In the genomic region with DNA sequence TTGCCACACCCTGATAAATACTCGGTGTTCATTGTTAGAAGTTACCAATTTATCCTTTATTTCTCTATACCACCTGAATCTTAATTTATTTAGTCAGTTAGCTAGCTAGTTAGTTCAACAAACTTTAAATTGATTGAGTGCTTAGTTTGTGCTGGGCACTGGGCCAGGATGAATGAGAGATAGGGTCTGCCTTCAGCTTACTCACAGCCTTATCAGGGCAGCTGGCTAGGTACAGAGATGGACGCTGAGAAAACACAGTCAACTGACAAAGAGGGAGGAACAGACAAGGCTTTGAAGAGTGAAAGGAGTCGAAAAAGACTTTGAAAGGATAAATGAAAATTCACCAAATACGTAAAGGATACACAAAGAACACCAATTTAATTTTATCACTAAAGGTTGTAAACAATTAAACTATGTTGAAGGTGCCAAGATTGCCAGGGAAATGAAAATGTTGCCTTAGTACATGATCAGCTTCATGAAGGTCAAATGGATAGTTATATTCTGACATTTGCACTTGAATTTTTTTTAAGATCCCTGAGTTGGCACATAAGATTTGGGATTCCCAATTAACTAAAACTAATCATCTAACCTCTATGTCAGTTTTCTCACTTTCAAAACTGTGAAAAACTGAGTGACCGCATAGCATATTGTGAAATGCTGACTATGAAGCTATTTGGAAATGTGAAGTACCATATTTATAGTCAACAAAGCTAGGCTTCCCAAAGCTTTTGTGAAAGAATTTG, we compare ENCODE assay signal across 1 cellular context.
A peak's percentile ranks its signal among the peaks of the same experiment; 100 is the strongest.
TF ChIP-seq lines count a peak whose summit lies in the region.

No MANE protein-coding gene starts in this region.

TF ChIP-seq in SK-N-SH, 30 proteins besides CTCF, POLR2A, EP300 and RAD21 (continued from another document):
- TF ChIP-seq FOXJ3 (CRISPR knock-in tag; IDR thresholded peaks at IDR 0.05) (no peak), GATA2 (CRISPR knock-in tag; IDR thresholded peaks at IDR 0.05) (no peak), FOXM1 (IDR thresholded peaks at IDR 0.05; ENCODE audit: low read depth) (no peak), CHD2 (IDR thresholded peaks at IDR 0.05; ENCODE audit: low read length, partially characterized antibody) (no peak), SMC3 (IDR thresholded peaks at IDR 0.05; ENCODE audit: low read depth, low read length) (no peak), SIN3A (IDR thresholded peaks at IDR 0.05; ENCODE audit: borderline replicate concordance, low read depth, low read length) (peak; percentile 33; the same call in 1 of the 2 replicates), GABPA (IDR thresholded peaks at IDR 0.05; ENCODE audit: low read depth) (no peak)
- TF ChIP-seq, protein P1, sequence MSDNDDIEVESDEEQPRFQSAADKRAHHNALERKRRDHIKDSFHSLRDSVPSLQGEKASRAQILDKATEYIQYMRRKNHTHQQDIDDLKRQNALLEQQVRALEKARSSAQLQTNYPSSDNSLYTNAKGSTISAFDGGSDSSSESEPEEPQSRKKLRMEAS (IDR thresholded peaks at IDR 0.05; ENCODE audit: low read depth), result no peak
- TF ChIP-seq, protein P2, sequence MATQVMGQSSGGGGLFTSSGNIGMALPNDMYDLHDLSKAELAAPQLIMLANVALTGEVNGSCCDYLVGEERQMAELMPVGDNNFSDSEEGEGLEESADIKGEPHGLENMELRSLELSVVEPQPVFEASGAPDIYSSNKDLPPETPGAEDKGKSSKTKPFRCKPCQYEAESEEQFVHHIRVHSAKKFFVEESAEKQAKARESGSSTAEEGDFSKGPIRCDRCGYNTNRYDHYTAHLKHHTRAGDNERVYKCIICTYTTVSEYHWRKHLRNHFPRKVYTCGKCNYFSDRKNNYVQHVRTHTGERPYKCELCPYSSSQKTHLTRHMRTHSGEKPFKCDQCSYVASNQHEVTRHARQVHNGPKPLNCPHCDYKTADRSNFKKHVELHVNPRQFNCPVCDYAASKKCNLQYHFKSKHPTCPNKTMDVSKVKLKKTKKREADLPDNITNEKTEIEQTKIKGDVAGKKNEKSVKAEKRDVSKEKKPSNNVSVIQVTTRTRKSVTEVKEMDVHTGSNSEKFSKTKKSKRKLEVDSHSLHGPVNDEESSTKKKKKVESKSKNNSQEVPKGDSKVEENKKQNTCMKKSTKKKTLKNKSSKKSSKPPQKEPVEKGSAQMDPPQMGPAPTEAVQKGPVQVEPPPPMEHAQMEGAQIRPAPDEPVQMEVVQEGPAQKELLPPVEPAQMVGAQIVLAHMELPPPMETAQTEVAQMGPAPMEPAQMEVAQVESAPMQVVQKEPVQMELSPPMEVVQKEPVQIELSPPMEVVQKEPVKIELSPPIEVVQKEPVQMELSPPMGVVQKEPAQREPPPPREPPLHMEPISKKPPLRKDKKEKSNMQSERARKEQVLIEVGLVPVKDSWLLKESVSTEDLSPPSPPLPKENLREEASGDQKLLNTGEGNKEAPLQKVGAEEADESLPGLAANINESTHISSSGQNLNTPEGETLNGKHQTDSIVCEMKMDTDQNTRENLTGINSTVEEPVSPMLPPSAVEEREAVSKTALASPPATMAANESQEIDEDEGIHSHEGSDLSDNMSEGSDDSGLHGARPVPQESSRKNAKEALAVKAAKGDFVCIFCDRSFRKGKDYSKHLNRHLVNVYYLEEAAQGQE (IDR thresholded peaks at IDR 0.05; ENCODE audit: low read depth, low read length), result no peak
- TF ChIP-seq, protein P3, sequence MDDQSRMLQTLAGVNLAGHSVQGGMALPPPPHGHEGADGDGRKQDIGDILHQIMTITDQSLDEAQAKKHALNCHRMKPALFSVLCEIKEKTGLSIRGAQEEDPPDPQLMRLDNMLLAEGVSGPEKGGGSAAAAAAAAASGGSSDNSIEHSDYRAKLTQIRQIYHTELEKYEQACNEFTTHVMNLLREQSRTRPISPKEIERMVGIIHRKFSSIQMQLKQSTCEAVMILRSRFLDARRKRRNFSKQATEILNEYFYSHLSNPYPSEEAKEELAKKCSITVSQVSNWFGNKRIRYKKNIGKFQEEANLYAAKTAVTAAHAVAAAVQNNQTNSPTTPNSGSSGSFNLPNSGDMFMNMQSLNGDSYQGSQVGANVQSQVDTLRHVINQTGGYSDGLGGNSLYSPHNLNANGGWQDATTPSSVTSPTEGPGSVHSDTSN (IDR thresholded peaks at IDR 0.05), result peak; percentile 79
- TF ChIP-seq, protein P4, sequence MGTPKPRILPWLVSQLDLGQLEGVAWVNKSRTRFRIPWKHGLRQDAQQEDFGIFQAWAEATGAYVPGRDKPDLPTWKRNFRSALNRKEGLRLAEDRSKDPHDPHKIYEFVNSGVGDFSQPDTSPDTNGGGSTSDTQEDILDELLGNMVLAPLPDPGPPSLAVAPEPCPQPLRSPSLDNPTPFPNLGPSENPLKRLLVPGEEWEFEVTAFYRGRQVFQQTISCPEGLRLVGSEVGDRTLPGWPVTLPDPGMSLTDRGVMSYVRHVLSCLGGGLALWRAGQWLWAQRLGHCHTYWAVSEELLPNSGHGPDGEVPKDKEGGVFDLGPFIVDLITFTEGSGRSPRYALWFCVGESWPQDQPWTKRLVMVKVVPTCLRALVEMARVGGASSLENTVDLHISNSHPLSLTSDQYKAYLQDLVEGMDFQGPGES (IDR thresholded peaks at IDR 0.05; ENCODE audit: low read depth, low read length), result no peak
